Comparison of ENCODE assay signal across 16 cellular contexts in the genomic region with DNA sequence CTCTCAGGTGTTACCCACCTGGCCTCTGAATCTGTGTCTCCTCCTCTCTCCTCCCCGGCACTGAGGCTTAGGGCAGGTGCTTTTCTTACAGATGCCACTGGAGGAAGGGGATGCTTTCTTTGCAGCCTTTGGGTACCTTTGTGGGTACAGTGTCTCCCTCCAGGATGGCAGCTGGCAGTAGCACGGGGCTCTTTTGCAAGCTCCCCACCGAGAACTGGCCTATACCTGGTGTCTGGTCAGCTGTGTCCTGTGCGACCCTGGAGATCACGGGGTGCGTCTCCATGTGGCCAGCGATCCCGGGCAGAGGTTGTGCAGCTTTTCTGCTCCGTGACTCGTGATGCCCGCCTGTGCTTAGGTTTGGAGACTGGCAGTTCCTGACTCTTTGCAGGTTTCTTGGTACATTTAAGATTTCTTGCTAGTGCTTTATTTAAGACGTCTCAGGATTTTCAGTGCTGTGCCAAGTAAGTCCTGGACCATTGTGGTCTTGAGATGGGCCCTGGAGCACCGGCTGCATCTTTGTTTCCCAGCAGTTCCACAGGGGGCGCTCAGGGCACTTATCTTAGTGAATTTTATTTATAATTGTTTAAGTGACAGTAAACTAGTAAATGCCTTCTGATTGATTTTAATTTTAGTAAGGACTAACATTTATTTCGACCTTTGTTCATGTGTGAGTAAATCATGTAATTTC.
DNase-seq lines count a peak whose midpoint lies in the region; ATAC-seq, FAIRE-seq and TF ChIP-seq lines count a peak whose summit lies in the region.
"Had no signal": no experiment of that assay in that cellular context is flagged by ENCODE, and none has a peak within 500 bp of the region (broad histone marks: within the 10 kb centered on the region; RNA-seq: fewer than 3 reads in every experiment).

No MANE protein-coding gene starts in this region.

- no peak overlapping the region for H3K27ac Mint-ChIP-seq in astrocyte (ENCODE audit: unreplicated experiment)
- no peak overlapping the region for H3K27ac Mint-ChIP-seq in CD4-positive, alpha-beta T cell
- H3K27ac Mint-ChIP-seq: activated CD8-positive, alpha-beta T cell treated with anti-CD3 and anti-CD28 coated beads, Interleukin-2, amount 10 ng/mL, durations not matched to agents 7 days and 5 days; mesothelial cell of epicardium had no signal

- no peak overlapping the region for H3K4me3 Mint-ChIP-seq in astrocyte (ENCODE audit: unreplicated experiment)
- no peak overlapping the region for H3K4me3 Mint-ChIP-seq in CD4-positive, alpha-beta T cell
- H3K4me3 Mint-ChIP-seq: activated CD8-positive, alpha-beta T cell treated with anti-CD3 and anti-CD28 coated beads, Interleukin-2, amount 10 ng/mL, durations not matched to agents 7 days and 5 days; activated naive CD4-positive, alpha-beta T cell treated with anti-CD3 and anti-CD28 coated beads, Interleukin-2, amount 10 ng/mL, durations not matched to agents 7 days and 5 days; mesothelial cell of epicardium had no signal

- H3K27me3 Mint-ChIP-seq in astrocyte (ENCODE audit: low read depth, unreplicated experiment): no peaks in the 10 kb centered on the region
- H3K27me3 Mint-ChIP-seq in CD4-positive, alpha-beta T cell: no peaks in the 10 kb centered on the region
- H3K27me3 Mint-ChIP-seq: activated naive CD4-positive, alpha-beta T cell treated with anti-CD3 and anti-CD28 coated beads, Interleukin-2, amount 10 ng/mL, durations not matched to agents 7 days and 5 days had no signal

- H3K9ac ChIP-seq in HCT116 (ENCODE audit: low read length): no peak overlapping the region
- H3K9ac ChIP-seq in astrocyte (ENCODE audit: low read length): no peak overlapping the region
- H3K9ac ChIP-seq: parathyroid adenoma had no signal

- H3K36me3 ChIP-seq in HCT116 (ENCODE audit: control insufficient read depth in 1 of 2, insufficient read depth in 2 of 2, low read length in 2 of 2) (peaks cover 13 to 42% of the 10 kb centered on the region in 2 experiments; a peak in 3 of 4 replicates), astrocyte (ENCODE audit: insufficient read depth, low read length) (peaks cover 25% of the 10 kb centered on the region), spleen (peaks cover 5 to 98% (median 63%) of the 10 kb centered on the region in 6 donors)

- peaks cover 4% of the 10 kb centered on the region for H3K4me1 Mint-ChIP-seq in astrocyte (ENCODE audit: low read depth, unreplicated experiment)
- no peaks in the 10 kb centered on the region for H3K4me1 Mint-ChIP-seq in CD4-positive, alpha-beta T cell (ENCODE audit: low read depth)
- H3K4me1 Mint-ChIP-seq: activated naive CD4-positive, alpha-beta T cell treated with anti-CD3 and anti-CD28 coated beads, Interleukin-2, amount 10 ng/mL, durations not matched to agents 7 days and 5 days; mesothelial cell of epicardium had no signal

- POLR2A ChIA-PET in AG04450 (lab: Yijun Ruan, JAX): no interaction called here
- POLR2A ChIA-PET in HCT116 (lab: Charles Lee): no interaction called here
- POLR2A ChIA-PET in CD4-positive, alpha-beta T cell (lab: Charles Lee): no interaction called here

- CTCF ChIA-PET in AG04450 (lab: Charles Lee): no interaction called here
- CTCF ChIA-PET in HCT116 (lab: Charles Lee): no interaction called here
- CTCF ChIA-PET in CD4-positive, alpha-beta T cell (lab: Charles Lee): no interaction called here

- H3K27ac ChIP-seq in AG04450 (ENCODE audit: low read depth, low read length): no peak overlapping the region
- no peak overlapping the region for H3K27ac ChIP-seq in HCT116 (ENCODE audit: low read depth, low read length)
- H3K27ac ChIP-seq in astrocyte (ENCODE audit: low read depth, low read length): no peak overlapping the region
- H3K27ac ChIP-seq in CD4-positive, alpha-beta T cell (ENCODE audit: low read depth, low read length): no peak overlapping the region
- H3K27ac ChIP-seq in spleen: no peak overlapping the region
- H3K27ac ChIP-seq: C4-2B, parathyroid adenoma had no signal

- H3K9me2 ChIP-seq in HCT116 (ENCODE audit: insufficient read depth): no peaks in the 10 kb centered on the region

- H3K4me1 ChIP-seq in HCT116 (ENCODE audit: control insufficient read depth in 1 of 2, insufficient read depth in 2 of 2, low read length in 2 of 2) (no peaks in the 10 kb centered on the region), astrocyte (ENCODE audit: insufficient read depth, low read length) (peaks cover 10% of the 10 kb centered on the region), spleen (peaks cover 0 to 34% (median 16%) of the 10 kb centered on the region in 6 donors)
- H3K4me1 ChIP-seq: parathyroid adenoma had no signal

- H3K9me3 ChIP-seq in AG04450 (ENCODE audit: control insufficient read depth, insufficient read depth, low read length) (no peaks in the 10 kb centered on the region), HCT116 (ENCODE audit: control insufficient read depth in 1 of 2, insufficient read depth in 1 of 2, low read depth in 1 of 2, low read length in 2 of 2) (no peaks in the 10 kb centered on the region), astrocyte (ENCODE audit: insufficient read depth, low read depth, low read length) (no peaks in the 10 kb centered on the region), spleen (no peaks in the 10 kb centered on the region)
- H3K9me3 ChIP-seq in CD4-positive, alpha-beta T cell (ENCODE audit: control insufficient read depth, low read length): no peaks in the 10 kb centered on the region

- TF ChIP-seq POLR2A in HCT116 (IDR thresholded peaks at IDR 0.05; ENCODE audit: borderline replicate concordance, extremely low read depth, insufficient read depth, insufficient read length): no peak
- no peak for TF ChIP-seq POLR2A in spleen (IDR thresholded peaks at IDR 0.05)

- 91 to 96% (median 94%) methylated on average over 15 of the region's 15 CpGs for WGBS in spleen, 5 donors

- H4K20me1 ChIP-seq in HCT116 (ENCODE audit: insufficient read depth) (no peaks in the 10 kb centered on the region; the same call in 1 of the 2 replicates), astrocyte (ENCODE audit: insufficient read depth, low read length) (peaks cover 45% of the 10 kb centered on the region)

- no peak for TF ChIP-seq RAD21 in HCT116 (IDR thresholded peaks at IDR 0.05; ENCODE audit: low read depth)

- H3K4me2 ChIP-seq in HCT116 (ENCODE audit: low read length) (no peak overlapping the region), astrocyte (ENCODE audit: low read length) (no peak overlapping the region)

- no peaks in the 10 kb centered on the region for H3K9me3 Mint-ChIP-seq in astrocyte (ENCODE audit: unreplicated experiment)
- no peaks in the 10 kb centered on the region for H3K9me3 Mint-ChIP-seq in CD4-positive, alpha-beta T cell
- H3K9me3 Mint-ChIP-seq: activated naive CD4-positive, alpha-beta T cell treated with anti-CD3 and anti-CD28 coated beads, Interleukin-2, amount 10 ng/mL, durations not matched to agents 7 days and 5 days; mesothelial cell of epicardium had no signal

- H3K27me3 ChIP-seq in AG04450 (ENCODE audit: control insufficient read depth, insufficient read depth, low read length) (no peaks in the 10 kb centered on the region), HCT116 (ENCODE audit: insufficient read depth, low read length) (no peaks in the 10 kb centered on the region), astrocyte (ENCODE audit: insufficient read depth, low read length) (no peaks in the 10 kb centered on the region), spleen (replicated peaks in 1 of 7) (no peaks in the 10 kb centered on the region)
- H3K27me3 ChIP-seq in CD4-positive, alpha-beta T cell (ENCODE audit: control insufficient read depth, insufficient read depth, low read length): no peaks in the 10 kb centered on the region

- no peaks in the 10 kb centered on the region; the same call in 1 of the 2 replicates for H3K79me2 ChIP-seq in HCT116 (ENCODE audit: insufficient read depth, low read length)
- no peaks in the 10 kb centered on the region for H3K79me2 ChIP-seq in astrocyte (ENCODE audit: insufficient read depth, low read length)

- FAIRE-seq in astrocyte (lab: Jason Lieb, UNC): no peak
- FAIRE-seq: G401.6 had no signal

- DNase-seq in AG04450 (ENCODE audit: low read depth, low spot score) (no peak), HCT116 (ENCODE audit: low read depth, low spot score) (no peak), astrocyte (ENCODE audit: low read depth) (no peak), iris pigment epithelial cell (ENCODE audit: low read depth) (peak; percentile 20), spleen (no peak)
- DNase-seq in CD4-positive, alpha-beta T cell: no peak
- DNase-seq: activated CD8-positive, alpha-beta T cell treated with anti-CD3 and anti-CD28 coated beads, Interleukin-2, amount 10 ng/mL, durations not matched to agents 7 days and 5 days; activated naive CD4-positive, alpha-beta T cell treated with anti-CD3 and anti-CD28 coated beads, Interleukin-2, amount 10 ng/mL, durations not matched to agents 7 days and 5 days; NCI-H1417; NCI-H446 treated with DMSO at 0.1 percent for 48 hours had no signal

- H2AFZ ChIP-seq in HCT116 (ENCODE audit: low read depth, low read length, poor library complexity, severe bottlenecking) (no peak overlapping the region), astrocyte (ENCODE audit: low read depth, low read length) (no peak overlapping the region)
- H2AFZ ChIP-seq: parathyroid adenoma had no signal

- RAD21 ChIA-PET in HCT116 (lab: Charles Lee; ENCODE audit: low non-redundant PET in 1 of 2, low total read pairs in 2 of 2, uncharacterized antibody in 2 of 2, unreplicated experiment in 2 of 2): no interaction called here

- ATAC-seq in HCT116 (no peak), HG02610 (IDR thresholded peaks at IDR 0.05; ENCODE audit: unreplicated experiment) (no peak), HG02763 (IDR thresholded peaks at IDR 0.05; ENCODE audit: unreplicated experiment) (no peak)
- ATAC-seq in CD4-positive, alpha-beta T cell (ENCODE audit: poor library complexity): no peak
- ATAC-seq: activated CD8-positive, alpha-beta T cell treated with anti-CD3 and anti-CD28 coated beads, Interleukin-2, amount 10 ng/mL, durations not matched to agents 7 days and 5 days had no signal

- peaks cover 13% of the 10 kb centered on the region for H3K36me3 Mint-ChIP-seq in astrocyte (ENCODE audit: low read depth, unreplicated experiment)
- H3K36me3 Mint-ChIP-seq in CD4-positive, alpha-beta T cell (ENCODE audit: low read depth): peaks cover 82% of the 10 kb centered on the region

- intact Hi-C loops in HCT116 (cut with micrococcal nuclease) (no loop called here), spleen (cut with DNase I; ENCODE audit: low total_unique reads) (no loop called here)
- intact Hi-C loops in CD4-positive, alpha-beta T cell (cut with DNase I, micrococcal nuclease): no loop called here

- TF ChIP-seq CTCF in AG04450 (IDR thresholded peaks at IDR 0.05; ENCODE audit: low read depth, low read length): peak; percentile 44
- TF ChIP-seq CTCF in HCT116 (IDR thresholded peaks at IDR 0.05 in 2 of 3, conservative IDR thresholded peaks at IDR 0.05 in 1 of 3; ENCODE audit: borderline replicate concordance in 1 of 3, insufficient read depth in 1 of 3, low read depth in 2 of 3, low read length in 2 of 3): peak in 2 of 3 experiments; percentile 28 to 35; a peak in 4 of 6 replicates
- TF ChIP-seq CTCF in astrocyte (IDR thresholded peaks at IDR 0.05; ENCODE audit: insufficient read depth, low read depth, low read length): peak; percentile 14
- TF ChIP-seq CTCF in CD4-positive, alpha-beta T cell (IDR thresholded peaks at IDR 0.05): no peak
- TF ChIP-seq CTCF in spleen (IDR thresholded peaks at IDR 0.05 in 8 of 11, conservative IDR thresholded peaks at IDR 0.05 in 3 of 11): no peak

- no peak overlapping the region for H3K4me3 ChIP-seq in AG04450 (ENCODE audit: low read depth, low read length)
- H3K4me3 ChIP-seq in HCT116 (replicated peaks in 1 of 2; ENCODE audit: low read depth in 1 of 2, low read length in 2 of 2): no peak overlapping the region
- H3K4me3 ChIP-seq in astrocyte (ENCODE audit: insufficient read depth, low read depth, low read length): no peak overlapping the region
- no peak overlapping the region for H3K4me3 ChIP-seq in spleen

- BruUV-seq in HCT116 (replicated peaks; lab: Mats Ljungman, UMichigan): no TSS peak

Comparison
In these comparisons a context has a peak if more than half of its experiments do, and no peak if none do; other contexts are left out.
1. CTCF ChIP-seq: peak in AG04450 (single experiment), HCT116 (2 of 3) and astrocyte (single experiment); none in CD4-positive, alpha-beta T cell (single experiment) and spleen (0 of 11).